In the genomic region with DNA sequence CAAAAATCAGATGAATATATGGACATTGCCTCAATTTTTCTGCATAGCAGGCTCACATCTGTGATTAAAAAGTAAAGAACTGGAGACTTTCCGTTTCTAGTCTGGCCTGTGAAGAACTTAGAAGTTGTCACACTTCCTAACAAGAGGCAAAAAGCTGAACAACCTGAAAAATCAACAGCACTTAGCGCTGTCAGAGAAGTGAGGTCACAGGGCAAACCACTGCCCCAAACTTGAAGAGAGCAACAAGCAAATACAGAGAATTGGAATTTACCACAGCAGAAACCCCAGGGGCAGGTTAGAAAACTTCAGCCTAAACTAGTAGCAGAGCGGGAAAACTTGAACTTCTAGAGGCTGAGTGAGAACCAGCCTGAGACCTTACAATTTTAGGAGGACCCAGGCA, we compare ENCODE assay signal across 1 cellular context.
TF ChIP-seq lines count a peak whose summit lies in the region.

No MANE protein-coding gene starts in this region.

TF ChIP-seq in GM23338, 12 proteins besides CTCF, POLR2A, EP300 and RAD21 (continued from another document):
- TF ChIP-seq, protein P1, sequence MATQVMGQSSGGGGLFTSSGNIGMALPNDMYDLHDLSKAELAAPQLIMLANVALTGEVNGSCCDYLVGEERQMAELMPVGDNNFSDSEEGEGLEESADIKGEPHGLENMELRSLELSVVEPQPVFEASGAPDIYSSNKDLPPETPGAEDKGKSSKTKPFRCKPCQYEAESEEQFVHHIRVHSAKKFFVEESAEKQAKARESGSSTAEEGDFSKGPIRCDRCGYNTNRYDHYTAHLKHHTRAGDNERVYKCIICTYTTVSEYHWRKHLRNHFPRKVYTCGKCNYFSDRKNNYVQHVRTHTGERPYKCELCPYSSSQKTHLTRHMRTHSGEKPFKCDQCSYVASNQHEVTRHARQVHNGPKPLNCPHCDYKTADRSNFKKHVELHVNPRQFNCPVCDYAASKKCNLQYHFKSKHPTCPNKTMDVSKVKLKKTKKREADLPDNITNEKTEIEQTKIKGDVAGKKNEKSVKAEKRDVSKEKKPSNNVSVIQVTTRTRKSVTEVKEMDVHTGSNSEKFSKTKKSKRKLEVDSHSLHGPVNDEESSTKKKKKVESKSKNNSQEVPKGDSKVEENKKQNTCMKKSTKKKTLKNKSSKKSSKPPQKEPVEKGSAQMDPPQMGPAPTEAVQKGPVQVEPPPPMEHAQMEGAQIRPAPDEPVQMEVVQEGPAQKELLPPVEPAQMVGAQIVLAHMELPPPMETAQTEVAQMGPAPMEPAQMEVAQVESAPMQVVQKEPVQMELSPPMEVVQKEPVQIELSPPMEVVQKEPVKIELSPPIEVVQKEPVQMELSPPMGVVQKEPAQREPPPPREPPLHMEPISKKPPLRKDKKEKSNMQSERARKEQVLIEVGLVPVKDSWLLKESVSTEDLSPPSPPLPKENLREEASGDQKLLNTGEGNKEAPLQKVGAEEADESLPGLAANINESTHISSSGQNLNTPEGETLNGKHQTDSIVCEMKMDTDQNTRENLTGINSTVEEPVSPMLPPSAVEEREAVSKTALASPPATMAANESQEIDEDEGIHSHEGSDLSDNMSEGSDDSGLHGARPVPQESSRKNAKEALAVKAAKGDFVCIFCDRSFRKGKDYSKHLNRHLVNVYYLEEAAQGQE (IDR thresholded peaks at IDR 0.05; ENCODE audit: unreplicated experiment) = no peak
- no peak for TF ChIP-seq JUNB (IDR thresholded peaks at IDR 0.05; ENCODE audit: unreplicated experiment)
